ENCODE assay signal across 8 cellular contexts in the genomic region with DNA sequence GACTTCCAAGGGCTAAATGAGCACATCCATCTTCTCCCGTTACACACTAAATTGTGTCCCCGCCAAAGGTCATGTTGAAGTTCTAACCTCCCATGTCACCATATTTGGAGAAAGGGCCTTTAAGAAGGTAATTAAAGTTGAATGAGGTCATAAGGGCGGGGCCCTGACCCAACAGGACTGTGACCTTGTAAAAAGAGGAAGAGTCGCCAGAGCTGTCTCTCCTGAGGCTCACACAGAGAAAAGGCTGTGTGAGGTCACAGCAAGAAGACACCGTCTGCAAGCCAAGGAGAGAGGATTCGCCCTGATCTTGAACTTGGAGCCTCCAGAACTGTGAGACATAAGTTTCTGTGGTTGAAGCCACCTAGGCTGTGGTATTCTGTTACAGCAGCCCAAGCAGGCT. TPM values are rescaled to one million over a fixed set of nuclear protein-coding genes. Genes with fewer than 3 reads are reported as not detected.
DNase-seq lines count a peak whose midpoint lies in the region; ATAC-seq lines count a peak whose summit lies in the region.

No MANE protein-coding gene starts in this region.

- peaks cover 91% of the 10 kb centered on the region for H3K4me1 Mint-ChIP-seq in activated CD4-positive, alpha-beta memory T cell treated with anti-CD3 and anti-CD28 coated beads for 36 hours (ENCODE audit: low read depth)
- H3K4me1 Mint-ChIP-seq in memory B cell, result peaks cover 15% of the 10 kb centered on the region

- CTCF ChIA-PET in activated CD4-positive, alpha-beta memory T cell treated with anti-CD3 and anti-CD28 coated beads for 36 hours (lab: Charles Lee), result interaction anchor here (0.9 to 2.4 kb wide), 5 partner anchors 8 to 115 kb away, joined by 3 to 9 read pairs (median 4); no protein-coding TSS in a partner anchor

- H3K9me3 Mint-ChIP-seq in activated CD4-positive, alpha-beta memory T cell treated with anti-CD3 and anti-CD28 coated beads for 36 hours, result peaks cover 23% of the 10 kb centered on the region
- peaks cover 5% of the 10 kb centered on the region for H3K9me3 Mint-ChIP-seq in memory B cell

- no peaks in the 10 kb centered on the region for H3K27me3 Mint-ChIP-seq in activated CD4-positive, alpha-beta memory T cell treated with anti-CD3 and anti-CD28 coated beads for 36 hours
- peaks cover 3% of the 10 kb centered on the region for H3K27me3 Mint-ChIP-seq in memory B cell

- no peak overlapping the region for H3K4me3 Mint-ChIP-seq in activated CD4-positive, alpha-beta memory T cell treated with anti-CD3 and anti-CD28 coated beads for 36 hours
- no peak overlapping the region for H3K4me3 Mint-ChIP-seq in memory B cell

- POLR2A ChIA-PET in activated CD4-positive, alpha-beta memory T cell treated with anti-CD3 and anti-CD28 coated beads for 36 hours (lab: Charles Lee), result interaction anchor here (0.9 kb wide), 1 partner anchor 16 kb away, joined by 3 read pairs; no protein-coding TSS in a partner anchor

- peak overlapping the region; percentile 46 for H3K27ac Mint-ChIP-seq in activated CD4-positive, alpha-beta memory T cell treated with anti-CD3 and anti-CD28 coated beads for 36 hours
- H3K27ac Mint-ChIP-seq in memory B cell, result peak overlapping the region; percentile 64

- peak; percentile 66 for DNase-seq in activated CD4-positive, alpha-beta memory T cell treated with anti-CD3 and anti-CD28 coated beads for 36 hours
- no peak for DNase-seq in memory B cell (ENCODE audit: low spot score in 2 of 2)
- no peak for DNase-seq in NCI-H2227 treated with DMSO at 0.1 percent for 48 hours (lab: John Stamatoyannopoulos, UW)
- no peak for DNase-seq in DMS79 (lab: John Stamatoyannopoulos, UW)

- intact Hi-C loops in activated CD4-positive, alpha-beta memory T cell treated with anti-CD3 and anti-CD28 coated beads for 36 hours (cut with micrococcal nuclease), result loop anchor here (1.0 to 5.0 kb wide), 3 partner anchors 10 to 204 kb away; a partner anchor contains a TSS

- peaks cover 29% of the 10 kb centered on the region for H3K36me3 Mint-ChIP-seq in activated CD4-positive, alpha-beta memory T cell treated with anti-CD3 and anti-CD28 coated beads for 36 hours
- peaks cover 13% of the 10 kb centered on the region for H3K36me3 Mint-ChIP-seq in memory B cell

- ATAC-seq in GM18909 (IDR thresholded peaks at IDR 0.05; ENCODE audit: poor library complexity, unreplicated experiment) (peak; percentile 52), HG03469 (IDR thresholded peaks at IDR 0.05; ENCODE audit: unreplicated experiment) (peak; percentile 91), memory B cell (ENCODE audit: low read depth) (peak; percentile 99), GM21529 (IDR thresholded peaks at IDR 0.05; ENCODE audit: unreplicated experiment) (no peak), GM18517 (IDR thresholded peaks at IDR 0.05; ENCODE audit: unreplicated experiment) (no peak)

RNA-seq across cellular contexts. Expression of a gene that starts 24.1 kb away (rescaled TPM):
- total RNA-seq in activated CD4-positive, alpha-beta memory T cell treated with anti-CD3 and anti-CD28 coated beads for 36 hours, result 10 to 100 TPM; 29.6 to 30.1 TPM

RNA-seq across cellular contexts. Expression of a gene that starts 48.7 kb away (rescaled TPM):
- total RNA-seq in activated CD4-positive, alpha-beta memory T cell treated with anti-CD3 and anti-CD28 coated beads for 36 hours, result 1,000 to 10,000 TPM; 2,535 to 2,567 TPM

Comparison
In these comparisons a context has a peak if more than half of its experiments do, and no peak if none do; other contexts are left out.
1. ATAC-seq: peak in GM18909 (single experiment), HG03469 (single experiment) and memory B cell (single experiment); none in GM21529 (single experiment) and GM18517 (single experiment).